In the genomic region with DNA sequence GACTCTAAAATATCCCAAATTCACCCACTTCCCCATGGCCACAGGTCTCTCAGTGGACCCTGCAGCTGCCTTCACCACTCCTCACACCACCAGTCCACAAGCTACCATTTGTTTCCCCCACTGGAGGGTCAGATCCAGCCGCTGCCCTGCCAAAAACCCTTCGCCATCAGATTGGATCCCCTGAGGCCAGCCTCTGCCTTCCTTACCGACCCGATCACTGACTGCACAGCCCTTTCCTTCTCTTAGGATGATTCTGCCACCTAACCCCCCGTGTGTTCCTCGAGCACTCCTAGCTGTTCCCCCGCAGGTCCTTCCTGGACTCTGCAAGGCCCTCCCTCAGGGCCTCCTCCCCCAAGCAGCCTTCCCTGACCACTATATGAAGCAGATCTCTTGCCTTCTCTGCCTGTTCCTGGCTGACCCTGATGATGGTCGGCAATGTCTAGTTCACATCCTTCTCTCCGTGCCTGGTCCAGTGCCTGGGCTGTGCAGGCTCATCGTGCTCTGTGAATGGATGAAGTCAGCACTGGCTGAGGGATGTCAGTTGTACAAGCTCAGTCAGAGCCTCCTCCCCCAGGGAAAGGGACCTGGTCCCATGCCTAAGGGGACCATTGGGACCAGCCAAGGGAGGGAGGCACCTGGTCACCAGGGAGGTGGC, we compare ENCODE assay signal across 1 cellular context.
TF ChIP-seq lines count a peak whose summit lies in the region.

No MANE protein-coding gene starts in this region.

TF ChIP-seq in WTC11, 78 proteins besides CTCF, POLR2A, EP300 and RAD21 (continued from another document):
- TF ChIP-seq, protein P1, sequence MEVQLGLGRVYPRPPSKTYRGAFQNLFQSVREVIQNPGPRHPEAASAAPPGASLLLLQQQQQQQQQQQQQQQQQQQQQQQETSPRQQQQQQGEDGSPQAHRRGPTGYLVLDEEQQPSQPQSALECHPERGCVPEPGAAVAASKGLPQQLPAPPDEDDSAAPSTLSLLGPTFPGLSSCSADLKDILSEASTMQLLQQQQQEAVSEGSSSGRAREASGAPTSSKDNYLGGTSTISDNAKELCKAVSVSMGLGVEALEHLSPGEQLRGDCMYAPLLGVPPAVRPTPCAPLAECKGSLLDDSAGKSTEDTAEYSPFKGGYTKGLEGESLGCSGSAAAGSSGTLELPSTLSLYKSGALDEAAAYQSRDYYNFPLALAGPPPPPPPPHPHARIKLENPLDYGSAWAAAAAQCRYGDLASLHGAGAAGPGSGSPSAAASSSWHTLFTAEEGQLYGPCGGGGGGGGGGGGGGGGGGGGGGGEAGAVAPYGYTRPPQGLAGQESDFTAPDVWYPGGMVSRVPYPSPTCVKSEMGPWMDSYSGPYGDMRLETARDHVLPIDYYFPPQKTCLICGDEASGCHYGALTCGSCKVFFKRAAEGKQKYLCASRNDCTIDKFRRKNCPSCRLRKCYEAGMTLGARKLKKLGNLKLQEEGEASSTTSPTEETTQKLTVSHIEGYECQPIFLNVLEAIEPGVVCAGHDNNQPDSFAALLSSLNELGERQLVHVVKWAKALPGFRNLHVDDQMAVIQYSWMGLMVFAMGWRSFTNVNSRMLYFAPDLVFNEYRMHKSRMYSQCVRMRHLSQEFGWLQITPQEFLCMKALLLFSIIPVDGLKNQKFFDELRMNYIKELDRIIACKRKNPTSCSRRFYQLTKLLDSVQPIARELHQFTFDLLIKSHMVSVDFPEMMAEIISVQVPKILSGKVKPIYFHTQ (CRISPR knock-in tag; IDR thresholded peaks at IDR 0.05) = no peak
